ENCODE assay signal across 13 cellular contexts in the genomic region with DNA sequence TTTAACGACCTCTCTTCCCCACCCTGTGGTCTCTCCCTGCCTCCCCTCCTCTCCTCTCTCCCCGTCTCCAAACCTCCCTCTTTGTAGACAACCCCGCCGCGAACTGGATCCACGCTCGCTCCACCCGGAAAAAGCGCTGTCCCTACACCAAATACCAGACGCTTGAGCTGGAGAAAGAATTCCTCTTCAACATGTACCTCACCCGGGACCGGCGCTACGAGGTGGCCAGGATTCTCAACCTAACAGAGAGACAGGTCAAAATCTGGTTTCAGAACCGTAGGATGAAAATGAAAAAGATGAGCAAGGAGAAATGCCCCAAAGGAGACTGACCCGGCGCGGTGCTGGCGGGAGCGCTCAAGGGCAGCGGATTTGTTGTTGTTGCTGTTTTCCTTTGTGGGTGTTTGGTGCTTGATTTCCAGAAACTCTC. TPM values are rescaled to one million over a fixed set of nuclear protein-coding genes. Genes with fewer than 3 reads are reported as not detected.
DNase-seq lines count a peak whose midpoint lies in the region; ATAC-seq, FAIRE-seq and TF ChIP-seq lines count a peak whose summit lies in the region.
"Had no signal": no experiment of that assay in that cellular context is flagged by ENCODE, and none has a peak within 500 bp of the region (broad histone marks: within the 10 kb centered on the region; RNA-seq: fewer than 3 reads in every experiment).

No MANE protein-coding gene starts in this region.

- POLR2A ChIA-PET in activated CD4-positive, alpha-beta T cell treated with anti-CD3 and anti-CD28 coated beads for 36 hours (lab: Charles Lee) = no interaction called here
- POLR2A ChIA-PET in activated CD8-positive, alpha-beta T cell treated with anti-CD3 and anti-CD28 coated beads for 36 hours (lab: Charles Lee) = no interaction called here

- peak overlapping the region; percentile 91 to 95 for H3K27ac ChIP-seq in kidney (ENCODE audit: low read depth in 2 of 2, low read length in 2 of 2)
- H3K27ac ChIP-seq: A549 had no signal

- no peaks in the 10 kb centered on the region for H3K9me3 ChIP-seq in kidney (ENCODE audit: control insufficient read depth in 1 of 2, low read length in 2 of 2)
- H3K9me3 ChIP-seq: A549, SJCRH30 had no signal

- DNase-seq in activated CD4-positive, alpha-beta T cell treated with anti-CD3 and anti-CD28 coated beads for 36 hours = peak; percentile 9
- no peak for DNase-seq in activated CD4-positive, alpha-beta T cell treated with anti-CD3 and anti-CD28 coated beads for 48 hours
- no peak for DNase-seq in activated CD8-positive, alpha-beta T cell treated with anti-CD3 and anti-CD28 coated beads for 36 hours
- peak; percentile 63 for DNase-seq in kidney
- no peak for DNase-seq in stimulated activated naive B cell treated with anti-CD40 and anti-IgM and Interleukin-4, amounts not matched to agents 10 μg/mL and 1 μg/mL and 100 μg/mL, for 72 hours
- no peak for DNase-seq in ureter (ENCODE audit: low spot score)
- no peak for DNase-seq in iPS-NIHi7 (ENCODE audit: extremely low spot score)
- DNase-seq: activated CD4-positive, alpha-beta T cell treated with anti-CD3 and anti-CD28 coated beads, Interleukin-2, amount 50 U/mL, for 4 hours; anterior cingulate cortex; NCI-H69 had no signal

- H3K9me3 Mint-ChIP-seq in activated CD4-positive, alpha-beta T cell treated with anti-CD3 and anti-CD28 coated beads for 36 hours (ENCODE audit: low read depth) = peaks cover 1% of the 10 kb centered on the region
- peaks cover 3% of the 10 kb centered on the region for H3K9me3 Mint-ChIP-seq in activated CD8-positive, alpha-beta T cell treated with anti-CD3 and anti-CD28 coated beads for 36 hours
- no peaks in the 10 kb centered on the region for H3K9me3 Mint-ChIP-seq in stimulated activated naive B cell treated with anti-CD40 and anti-IgM and Interleukin-4, amounts not matched to agents 10 μg/mL and 1 μg/mL and 100 μg/mL, for 72 hours

- no peaks in the 10 kb centered on the region for H3K36me3 ChIP-seq in kidney (ENCODE audit: control insufficient read depth in 1 of 2, insufficient read depth in 2 of 2, low read length in 2 of 2)
- H3K36me3 ChIP-seq: SJCRH30 had no signal

- H3K4me1 ChIP-seq in kidney (ENCODE audit: control insufficient read depth in 1 of 2, insufficient read depth in 1 of 2, low read depth in 1 of 2, low read length in 2 of 2) = peaks cover 6 to 12% of the 10 kb centered on the region in 2 donors
- H3K4me1 ChIP-seq: SJCRH30 had no signal

- no peak overlapping the region for H3K4me3 Mint-ChIP-seq in activated CD4-positive, alpha-beta T cell treated with anti-CD3 and anti-CD28 coated beads for 36 hours
- peak overlapping the region; percentile 1 for H3K4me3 Mint-ChIP-seq in activated CD8-positive, alpha-beta T cell treated with anti-CD3 and anti-CD28 coated beads for 36 hours
- H3K4me3 Mint-ChIP-seq in stimulated activated naive B cell treated with anti-CD40 and anti-IgM and Interleukin-4, amounts not matched to agents 10 μg/mL and 1 μg/mL and 100 μg/mL, for 72 hours = peak overlapping the region; percentile 1 to 27

- no peak for FAIRE-seq in kidney (lab: Jason Lieb, UNC)
- FAIRE-seq: A549 had no signal

- ATAC-seq in activated CD4-positive, alpha-beta T cell treated with anti-CD3 and anti-CD28 coated beads for 36 hours = no peak
- no peak for ATAC-seq in activated CD8-positive, alpha-beta T cell treated with anti-CD3 and anti-CD28 coated beads for 36 hours
- no peak for ATAC-seq in stimulated activated naive B cell treated with anti-CD40 and anti-IgM and Interleukin-4, amounts not matched to agents 10 μg/mL and 1 μg/mL and 100 μg/mL, for 72 hours (replicated peaks)
- ATAC-seq in HG03139 (IDR thresholded peaks at IDR 0.05; ENCODE audit: unreplicated experiment) = no peak
- ATAC-seq: A549 had no signal

- peaks cover 72% of the 10 kb centered on the region for H3K27me3 Mint-ChIP-seq in activated CD4-positive, alpha-beta T cell treated with anti-CD3 and anti-CD28 coated beads for 36 hours
- H3K27me3 Mint-ChIP-seq in activated CD8-positive, alpha-beta T cell treated with anti-CD3 and anti-CD28 coated beads for 36 hours = peaks cover 78% of the 10 kb centered on the region
- H3K27me3 Mint-ChIP-seq in stimulated activated naive B cell treated with anti-CD40 and anti-IgM and Interleukin-4, amounts not matched to agents 10 μg/mL and 1 μg/mL and 100 μg/mL, for 72 hours = peaks cover 74 to 75% of the 10 kb centered on the region in 2 donors

- intact Hi-C loops in activated CD4-positive, alpha-beta T cell treated with anti-CD3 and anti-CD28 coated beads for 36 hours (cut with DNase I, micrococcal nuclease) = loop anchor here (2.0 to 10.0 kb wide), 4 partner anchors 17 to 1789 kb away; partner anchors contain the start of genes EVX2 (in 2 of the 2), HOXD11 (in 1 of the 2) and SP9 (in 1 of the 2)
- intact Hi-C loops in activated CD8-positive, alpha-beta T cell treated with anti-CD3 and anti-CD28 coated beads for 36 hours (cut with micrococcal nuclease) = loop anchor here (5.0 kb wide), 2 partner anchors 37 to 38 kb away; no protein-coding TSS in a partner anchor
- intact Hi-C loops in kidney (cut with DNase I) = loop anchor here (10.0 kb wide), 2 partner anchors 521 to 1031 kb away; no protein-coding TSS in a partner anchor

- H3K4me3 ChIP-seq in kidney (ENCODE audit: low read length in 2 of 2) = peak overlapping the region; percentile 72 to 75
- H3K4me3 ChIP-seq: A549 had no signal

- CTCF ChIA-PET in activated CD4-positive, alpha-beta T cell treated with anti-CD3 and anti-CD28 coated beads for 36 hours (lab: Charles Lee) = interaction anchor here (0.6 kb wide), 1 partner anchor 526 kb away, joined by 3 read pairs; no protein-coding TSS in a partner anchor
- CTCF ChIA-PET in activated CD8-positive, alpha-beta T cell treated with anti-CD3 and anti-CD28 coated beads for 36 hours (lab: Charles Lee) = interaction anchor here (1.0 to 1.3 kb wide), 2 partner anchors 431 to 529 kb away, joined by 4 read pairs; no protein-coding TSS in a partner anchor

- H3K9ac ChIP-seq in kidney (ENCODE audit: low read length in 2 of 2) = peak overlapping the region; percentile 57 to 59

- H3K27ac Mint-ChIP-seq in activated CD4-positive, alpha-beta T cell treated with anti-CD3 and anti-CD28 coated beads for 36 hours = no peak overlapping the region
- H3K27ac Mint-ChIP-seq in activated CD8-positive, alpha-beta T cell treated with anti-CD3 and anti-CD28 coated beads for 36 hours = no peak overlapping the region
- H3K27ac Mint-ChIP-seq in stimulated activated naive B cell treated with anti-CD40 and anti-IgM and Interleukin-4, amounts not matched to agents 10 μg/mL and 1 μg/mL and 100 μg/mL, for 72 hours = peak overlapping the region; percentile 11

- no peak for TF ChIP-seq CTCF in activated CD8-positive, alpha-beta T cell treated with anti-CD3 and anti-CD28 coated beads for 36 hours (IDR thresholded peaks at IDR 0.05)
- TF ChIP-seq CTCF in kidney (IDR thresholded peaks at IDR 0.05; ENCODE audit: borderline replicate concordance, extremely low read depth, insufficient read depth) = no peak

- H3K36me3 Mint-ChIP-seq in activated CD4-positive, alpha-beta T cell treated with anti-CD3 and anti-CD28 coated beads for 36 hours (ENCODE audit: low read depth) = no peaks in the 10 kb centered on the region
- H3K36me3 Mint-ChIP-seq in activated CD8-positive, alpha-beta T cell treated with anti-CD3 and anti-CD28 coated beads for 36 hours (ENCODE audit: low read depth) = no peaks in the 10 kb centered on the region
- peaks cover under 1 to 2% of the 10 kb centered on the region in 2 donors for H3K36me3 Mint-ChIP-seq in stimulated activated naive B cell treated with anti-CD40 and anti-IgM and Interleukin-4, amounts not matched to agents 10 μg/mL and 1 μg/mL and 100 μg/mL, for 72 hours

- peaks cover 20% of the 10 kb centered on the region for H3K4me1 Mint-ChIP-seq in activated CD4-positive, alpha-beta T cell treated with anti-CD3 and anti-CD28 coated beads for 36 hours
- peaks cover 19% of the 10 kb centered on the region for H3K4me1 Mint-ChIP-seq in activated CD8-positive, alpha-beta T cell treated with anti-CD3 and anti-CD28 coated beads for 36 hours (ENCODE audit: low read depth)
- H3K4me1 Mint-ChIP-seq in stimulated activated naive B cell treated with anti-CD40 and anti-IgM and Interleukin-4, amounts not matched to agents 10 μg/mL and 1 μg/mL and 100 μg/mL, for 72 hours = peaks cover 13 to 26% of the 10 kb centered on the region in 2 donors

RNA-seq across cellular contexts. Expression of gene HOXD9, which starts 1.3 kb away (rescaled TPM):
- not detected for total RNA-seq in activated CD4-positive, alpha-beta T cell treated with anti-CD3 and anti-CD28 coated beads for 36 hours
- not detected for total RNA-seq in activated CD8-positive, alpha-beta T cell treated with anti-CD3 and anti-CD28 coated beads for 36 hours
- total RNA-seq in kidney (36.5 TPM), ureter (19.8 TPM)
- 36.4 TPM for polyA plus RNA-seq in kidney (ENCODE audit: insufficient read depth, low read depth, low replicate concordance)

RNA-seq across cellular contexts. Expression of gene HOXD8, which starts 5.6 kb away (rescaled TPM):
- not detected for total RNA-seq in activated CD4-positive, alpha-beta T cell treated with anti-CD3 and anti-CD28 coated beads for 36 hours
- total RNA-seq in activated CD8-positive, alpha-beta T cell treated with anti-CD3 and anti-CD28 coated beads for 36 hours = not detected
- total RNA-seq in kidney (76.5 TPM), ureter (41.7 TPM)
- polyA plus RNA-seq in kidney (ENCODE audit: insufficient read depth, low read depth, low replicate concordance) = 122 TPM

RNA-seq across cellular contexts. Expression of gene HOXD10, which starts 7.3 kb away (rescaled TPM):
- not detected for total RNA-seq in activated CD4-positive, alpha-beta T cell treated with anti-CD3 and anti-CD28 coated beads for 36 hours
- total RNA-seq in activated CD8-positive, alpha-beta T cell treated with anti-CD3 and anti-CD28 coated beads for 36 hours = not detected
- total RNA-seq in kidney (35.4 TPM), ureter (4.4 TPM)
- polyA plus RNA-seq in kidney (ENCODE audit: insufficient read depth, low read depth, low replicate concordance) = 28.2 TPM

RNA-seq across cellular contexts. Expression of gene HOXD11, which starts 16.8 kb away (rescaled TPM):
- not detected for total RNA-seq in activated CD4-positive, alpha-beta T cell treated with anti-CD3 and anti-CD28 coated beads for 36 hours
- not detected for total RNA-seq in activated CD8-positive, alpha-beta T cell treated with anti-CD3 and anti-CD28 coated beads for 36 hours
- total RNA-seq in kidney (15.9 TPM), ureter (1.2 TPM)
- 5.8 TPM for polyA plus RNA-seq in kidney (ENCODE audit: insufficient read depth, low read depth, low replicate concordance)

RNA-seq across cellular contexts. Expression of gene HOXD12, which starts 24.3 kb away (rescaled TPM):
- not detected for total RNA-seq in activated CD4-positive, alpha-beta T cell treated with anti-CD3 and anti-CD28 coated beads for 36 hours
- total RNA-seq in activated CD8-positive, alpha-beta T cell treated with anti-CD3 and anti-CD28 coated beads for 36 hours = not detected
- total RNA-seq in kidney = not detected
- polyA plus RNA-seq in kidney (ENCODE audit: insufficient read depth, low read depth, low replicate concordance) = not detected
- total RNA-seq in ureter = not detected
- polyA plus RNA-seq: A549 had no signal

Comparison
In these comparisons a context has a peak if more than half of its experiments do, and no peak if none do; other contexts are left out.
1. DNase-seq: peak in activated CD4-positive, alpha-beta T cell treated with anti-CD3 and anti-CD28 coated beads for 36 hours (single experiment) and kidney (single experiment); none in activated CD4-positive, alpha-beta T cell treated with anti-CD3 and anti-CD28 coated beads for 48 hours (single experiment), activated CD8-positive, alpha-beta T cell treated with anti-CD3 and anti-CD28 coated beads for 36 hours (single experiment), stimulated activated naive B cell treated with anti-CD40 and anti-IgM and Interleukin-4, amounts not matched to agents 10 μg/mL and 1 μg/mL and 100 μg/mL, for 72 hours (single experiment), ureter (single experiment) and iPS-NIHi7 (single experiment).
2. RNA of gene HOXD9, which starts 1.3 kb away (total RNA-seq): 36.5 TPM in kidney (single experiment) and 19.8 TPM in ureter (single experiment); not detected in activated CD4-positive, alpha-beta T cell treated with anti-CD3 and anti-CD28 coated beads for 36 hours and not detected in activated CD8-positive, alpha-beta T cell treated with anti-CD3 and anti-CD28 coated beads for 36 hours; every median in the first group is over 10 times any median in the second.
3. RNA of gene HOXD8, which starts 5.6 kb away (total RNA-seq): 76.5 TPM in kidney (single experiment) and 41.7 TPM in ureter (single experiment); not detected in activated CD4-positive, alpha-beta T cell treated with anti-CD3 and anti-CD28 coated beads for 36 hours and not detected in activated CD8-positive, alpha-beta T cell treated with anti-CD3 and anti-CD28 coated beads for 36 hours; every median in the first group is over 10 times any median in the second.